In the genomic region with DNA sequence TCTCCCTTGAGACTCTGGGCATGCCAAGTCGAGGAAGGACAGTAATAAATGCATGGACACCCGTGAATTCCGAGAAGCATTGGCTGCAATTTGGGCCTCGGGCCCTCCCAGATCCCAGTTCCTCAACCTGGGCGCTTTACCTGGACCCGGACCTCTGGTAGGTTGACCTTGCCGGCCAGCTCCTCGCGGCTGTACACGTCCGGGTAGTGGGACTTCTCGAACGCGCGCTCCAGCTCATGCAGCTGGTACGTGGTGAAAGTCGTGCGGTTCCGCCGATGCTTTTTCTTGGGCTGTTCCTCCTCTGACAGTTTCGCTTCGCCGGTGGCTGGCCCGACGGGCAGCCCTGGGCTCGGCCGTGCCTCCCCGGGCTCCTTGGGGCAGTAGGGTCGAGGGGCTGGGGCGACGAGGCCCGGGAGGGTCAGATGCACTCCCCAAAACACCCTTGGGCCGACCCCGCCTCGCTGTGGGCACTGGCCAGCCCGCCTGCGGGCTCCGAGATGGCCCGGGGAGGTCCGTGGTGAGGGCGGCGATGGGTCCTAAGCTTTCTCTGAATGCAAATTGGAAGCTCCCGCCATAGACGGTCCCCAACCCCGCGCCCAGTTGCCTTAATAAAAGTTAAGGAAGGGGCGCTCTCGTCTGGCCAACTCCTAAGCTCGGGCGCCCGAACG, we compare ENCODE assay signal across 10 cellular contexts. TPM values are rescaled to one million over a fixed set of nuclear protein-coding genes. Genes with fewer than 3 reads are reported as not detected.
A peak's percentile ranks its signal among the peaks of the same experiment; 100 is the strongest.
DNase-seq lines count a peak whose midpoint lies in the region; ATAC-seq and TF ChIP-seq lines count a peak whose summit lies in the region.
"Had no signal": no experiment of that assay in that cellular context is flagged by ENCODE, and none has a peak within 500 bp of the region (broad histone marks: within the 10 kb centered on the region; RNA-seq: fewer than 3 reads in every experiment).

No MANE protein-coding gene starts in this region.

- no peak overlapping the region for H3K4ac ChIP-seq in mesenchymal stem cell (ENCODE audit: low read depth in 1 of 2, low read length in 2 of 2)

- 5% methylated on average over 44 of the region's 52 CpGs for WGBS in mesenchymal stem cell
- WGBS in tibial nerve, 2 donors, result 3 to 9% methylated on average over 35 to 44 of the region's 52 CpGs

- H3K4me1 Mint-ChIP-seq in type B pancreatic cell (ENCODE audit: unreplicated experiment), result peaks cover 19% of the 10 kb centered on the region

- peaks cover 89% of the 10 kb centered on the region for H3K27me3 Mint-ChIP-seq in type B pancreatic cell

- H4K8ac ChIP-seq in mesenchymal stem cell (ENCODE audit: low read length), result no peak overlapping the region

- no peak overlapping the region for H3K18ac ChIP-seq in mesenchymal stem cell (ENCODE audit: low read depth in 1 of 2, low read length in 2 of 2)

- H3K9me3 Mint-ChIP-seq in type B pancreatic cell, result no peaks in the 10 kb centered on the region

- H3K14ac ChIP-seq in mesenchymal stem cell (ENCODE audit: low read length in 2 of 2), result no peak overlapping the region

- H3K4me3 Mint-ChIP-seq in type B pancreatic cell, result no peak overlapping the region

- intact Hi-C loops in left cardiac atrium (cut with DNase I) (no loop called here), ascending aorta (cut with DNase I) (no loop called here)

- H3K23ac ChIP-seq in mesenchymal stem cell (ENCODE audit: low read length in 2 of 2), result peak overlapping the region in 1 of 2 experiments; percentile 11

- no peak for ATAC-seq in left cardiac atrium
- no peak for ATAC-seq in HG02970 (IDR thresholded peaks at IDR 0.05; ENCODE audit: low FRiP score, unreplicated experiment)
- no peak for ATAC-seq in GM18502 (IDR thresholded peaks at IDR 0.05; ENCODE audit: poor library complexity, unreplicated experiment)

- TF ChIP-seq POLR2A in tibial nerve (IDR thresholded peaks at IDR 0.05), result no peak

- H2AFZ ChIP-seq in mesenchymal stem cell (ENCODE audit: low read depth, low read length), result peak overlapping the region; percentile 32

- TF ChIP-seq EP300 in tibial nerve (IDR thresholded peaks at IDR 0.05), result no peak

- H3K27ac Mint-ChIP-seq in type B pancreatic cell, result no peak overlapping the region

- no peak overlapping the region for H2BK12ac ChIP-seq in mesenchymal stem cell (ENCODE audit: low read length in 2 of 2)

- peaks cover 4% of the 10 kb centered on the region for H3K36me3 Mint-ChIP-seq in type B pancreatic cell

- no peak for TF ChIP-seq CTCF in cardiac muscle cell (IDR thresholded peaks at IDR 0.05; ENCODE audit: low read depth, low read length)
- no peak for TF ChIP-seq CTCF in ascending aorta (IDR thresholded peaks at IDR 0.05)
- TF ChIP-seq CTCF in tibial nerve (IDR thresholded peaks at IDR 0.05), result no peak
- TF ChIP-seq CTCF in type B pancreatic cell (conservative IDR thresholded peaks at IDR 0.05), result no peak

- H3K9me3 ChIP-seq in cardiac muscle cell (ENCODE audit: low read depth) (no peaks in the 10 kb centered on the region), ascending aorta (no peaks in the 10 kb centered on the region), mesenchymal stem cell (ENCODE audit: control insufficient read depth, low read length) (no peaks in the 10 kb centered on the region), tibial nerve (no peaks in the 10 kb centered on the region)

- H3K36me3 ChIP-seq in cardiac muscle cell (no peaks in the 10 kb centered on the region), ascending aorta (no peaks in the 10 kb centered on the region), mesenchymal stem cell (ENCODE audit: control insufficient read depth in 1 of 2, insufficient read depth in 2 of 2, low read depth in 1 of 2, low read length in 2 of 2) (no peaks in the 10 kb centered on the region), tibial nerve (no peaks in the 10 kb centered on the region)

- no peak overlapping the region for H2BK120ac ChIP-seq in mesenchymal stem cell (ENCODE audit: low read depth, low read length)

- DNase-seq in cardiac muscle cell (ENCODE audit: low read depth in 1 of 2, low spot score in 1 of 2) (no peak), left cardiac atrium (no peak), ascending aorta (ENCODE audit: low spot score in 2 of 2) (no peak), mesenchymal stem cell (no peak), tibial nerve (ENCODE audit: low spot score in 2 of 2) (no peak), type B pancreatic cell (ENCODE audit: extremely low spot score, unreplicated experiment) (no peak)
- DNase-seq: NCI-H446 had no signal

- H3K27ac ChIP-seq in cardiac muscle cell (no peak overlapping the region), ascending aorta (no peak overlapping the region), mesenchymal stem cell (ENCODE audit: low read length, poor library complexity, severe bottlenecking) (no peak overlapping the region), tibial nerve (no peak overlapping the region)

- no peaks in the 10 kb centered on the region for H3K4me1 ChIP-seq in cardiac muscle cell (ENCODE audit: low read depth)
- H3K4me1 ChIP-seq in ascending aorta, result peaks cover 0 to 5% of the 10 kb centered on the region in 2 donors
- H3K4me1 ChIP-seq in mesenchymal stem cell (ENCODE audit: control insufficient read depth, insufficient read depth, low read depth, low read length), result peaks cover 29% of the 10 kb centered on the region
- peaks cover 0 to 49% (median 14%) of the 10 kb centered on the region in 4 donors for H3K4me1 ChIP-seq in tibial nerve

- H3K79me1 ChIP-seq in mesenchymal stem cell (replicated peaks; ENCODE audit: low read length, poor library complexity, severe bottlenecking), result no peaks in the 10 kb centered on the region

- peak overlapping the region; percentile 39 for H2BK15ac ChIP-seq in mesenchymal stem cell (ENCODE audit: low read depth, poor library complexity, severe bottlenecking)

- H2AK5ac ChIP-seq in mesenchymal stem cell (ENCODE audit: low read length, severe bottlenecking), result no peak overlapping the region

- H3K27me3 ChIP-seq in cardiac muscle cell (peaks cover 100% of the 10 kb centered on the region), ascending aorta (peaks cover 17% of the 10 kb centered on the region), mesenchymal stem cell (ENCODE audit: control insufficient read depth in 1 of 2, insufficient read depth in 1 of 2, low read length in 2 of 2) (peaks cover 95 to 98% of the 10 kb centered on the region in 2 experiments), tibial nerve (peaks cover 0 to 98% of the 10 kb centered on the region in 2 donors)

- H3K4me2 ChIP-seq in mesenchymal stem cell (ENCODE audit: low read length, poor library complexity, severe bottlenecking), result peak overlapping the region; percentile 51

- no peak overlapping the region for H4K91ac ChIP-seq in mesenchymal stem cell (ENCODE audit: low read length)

- H3K9ac ChIP-seq in mesenchymal stem cell (ENCODE audit: low read length), result no peak overlapping the region

- H2BK5ac ChIP-seq in mesenchymal stem cell (ENCODE audit: low read depth, low read length, poor library complexity, severe bottlenecking), result no peak overlapping the region

- H3K4me3 ChIP-seq in cardiac muscle cell (peak overlapping the region; percentile 6), ascending aorta (peak overlapping the region; percentile 44 to 51), mesenchymal stem cell (ENCODE audit: insufficient read depth in 1 of 2, low read depth in 1 of 2, low read length in 2 of 2) (peak overlapping the region; percentile 14 to 73), tibial nerve (peak overlapping the region in 3 of 4 donors; percentile 0 to 43 (median 24))
- H3K4me3 ChIP-seq: K562 had no signal

RNA-seq across cellular contexts. Expression of gene RAX, which starts 0.9 kb away (rescaled TPM):
- total RNA-seq in cardiac muscle cell (0.06 TPM in 1 of 2 replicates, not detected in the other), left cardiac atrium (not detected), ascending aorta (not detected), tibial nerve (not detected), type B pancreatic cell (ENCODE audit: low replicate concordance) (not detected in 2 replicates)
- polyA plus RNA-seq in cardiac muscle cell, result 0.12 and 0.21 TPM in 2 replicates
- not detected for polyA plus RNA-seq in mesenchymal stem cell (2013, experiment 1 of 2)
- polyA plus RNA-seq in mesenchymal stem cell (2013, experiment 2 of 2), result not detected
- total RNA-seq: K562 had no signal
- polyA plus RNA-seq: K562 had no signal

RNA-seq across cellular contexts. Expression of gene CPLX4, which starts 46.1 kb away (rescaled TPM):
- total RNA-seq in cardiac muscle cell, result not detected in 2 replicates
- polyA plus RNA-seq in cardiac muscle cell, result not detected in 2 replicates
- not detected for total RNA-seq in left cardiac atrium
- total RNA-seq in ascending aorta, result not detected
- polyA plus RNA-seq in mesenchymal stem cell (2013, experiment 1 of 2), result not detected
- polyA plus RNA-seq in mesenchymal stem cell (2013, experiment 2 of 2), result not detected
- total RNA-seq in tibial nerve, result not detected
- total RNA-seq in type B pancreatic cell (ENCODE audit: low replicate concordance), result not detected in 2 replicates
- total RNA-seq: K562 had no signal
- polyA plus RNA-seq: K562 had no signal

RNA-seq across cellular contexts. Expression of gene GRP, which starts 52.4 kb away (rescaled TPM):
- 0.42 and 1.2 TPM in 2 replicates for total RNA-seq in cardiac muscle cell
- polyA plus RNA-seq in cardiac muscle cell, result not detected in 2 replicates
- total RNA-seq in left cardiac atrium, result not detected
- total RNA-seq in ascending aorta, result not detected
- not detected for polyA plus RNA-seq in mesenchymal stem cell (2013, experiment 1 of 2)
- not detected for polyA plus RNA-seq in mesenchymal stem cell (2013, experiment 2 of 2)
- total RNA-seq in tibial nerve, result not detected
- 1.2 and 3.0 TPM in 2 replicates for total RNA-seq in type B pancreatic cell (ENCODE audit: low replicate concordance)
- total RNA-seq: K562 had no signal
